ENCODE assay signal across 9 cellular contexts in the genomic region with DNA sequence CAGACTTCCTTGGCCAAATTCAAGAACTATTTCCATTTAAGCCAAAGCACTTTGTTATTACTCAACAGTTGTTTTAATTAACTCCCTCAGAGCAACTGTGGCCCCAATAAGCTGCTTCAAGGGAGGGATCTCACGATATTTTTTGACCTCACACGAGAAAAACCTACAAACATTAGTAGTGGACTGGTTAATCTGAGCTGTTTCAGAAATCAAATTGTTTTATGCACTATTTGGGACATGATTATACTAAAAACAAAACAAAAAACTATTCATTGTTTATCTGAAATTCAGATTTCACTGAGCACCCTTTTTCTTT.
A peak's percentile ranks its signal among the peaks of the same experiment; 100 is the strongest.
DNase-seq lines count a peak whose midpoint lies in the region; ATAC-seq, FAIRE-seq and TF ChIP-seq lines count a peak whose summit lies in the region.
"Had no signal": no experiment of that assay in that cellular context is flagged by ENCODE, and none has a peak within 500 bp of the region (broad histone marks: within the 10 kb centered on the region; RNA-seq: fewer than 3 reads in every experiment).

No MANE protein-coding gene starts in this region.

- H3K4me3 Mint-ChIP-seq in brain, result peak overlapping the region; percentile 86 to 91 (median 90)

- no peaks in the 10 kb centered on the region for H3K9me3 Mint-ChIP-seq in brain

- intact Hi-C loops in left ventricle myocardium inferior (cut with micrococcal nuclease), result no loop called here
- intact Hi-C loops in heart left ventricle (cut with DNase I), result no loop called here

- no peaks in the 10 kb centered on the region for H3K36me3 ChIP-seq in left ventricle myocardium inferior
- H3K36me3 ChIP-seq in heart left ventricle, result no peaks in the 10 kb centered on the region
- H3K36me3 ChIP-seq in mucosa of stomach (ENCODE audit: control insufficient read depth, insufficient read depth, low read length), result no peaks in the 10 kb centered on the region
- H3K36me3 ChIP-seq in urinary bladder (ENCODE audit: insufficient read depth), result no peaks in the 10 kb centered on the region

- H3K27ac Mint-ChIP-seq in brain, result peak overlapping the region in 3 of 5 experiments; percentile 83 to 90 (median 88)

- H3K4me1 ChIP-seq in left ventricle myocardium inferior (peaks cover 8% of the 10 kb centered on the region), heart left ventricle (peaks cover 0 to 15% (median 0%) of the 10 kb centered on the region in 12 donors), mucosa of stomach (ENCODE audit: control insufficient read depth, insufficient read depth, low read length) (no peaks in the 10 kb centered on the region), urinary bladder (ENCODE audit: insufficient read depth) (no peaks in the 10 kb centered on the region)

- no peak for TF ChIP-seq CTCF in left ventricle myocardium inferior (IDR thresholded peaks at IDR 0.05; ENCODE audit: borderline replicate concordance)
- no peak for TF ChIP-seq CTCF in heart left ventricle (IDR thresholded peaks at IDR 0.05)
- TF ChIP-seq CTCF in brain (conservative IDR thresholded peaks at IDR 0.05), result no peak

- H3K27me3 ChIP-seq in left ventricle myocardium inferior (ENCODE audit: low read depth) (peaks cover 12% of the 10 kb centered on the region), heart left ventricle (peaks cover 0 to 4% (median 0%) of the 10 kb centered on the region in 9 donors), mucosa of stomach (ENCODE audit: control insufficient read depth, insufficient read depth, low read length) (no peaks in the 10 kb centered on the region)

- H3K9me3 ChIP-seq in left ventricle myocardium inferior (replicated peaks) (no peaks in the 10 kb centered on the region), heart left ventricle (no peaks in the 10 kb centered on the region), mucosa of stomach (ENCODE audit: control insufficient read depth, low read length) (no peaks in the 10 kb centered on the region)

- H3K27me3 Mint-ChIP-seq in brain, result peaks cover 70% of the 10 kb centered on the region

- H3K4me3 ChIP-seq in left ventricle myocardium inferior (peak overlapping the region; percentile 59), heart left ventricle (peak overlapping the region in 6 of 12 donors; percentile 38 to 62 (median 54)), mucosa of stomach (ENCODE audit: low read length) (no peak overlapping the region), urinary bladder (ENCODE audit: low read depth, low read length) (peak overlapping the region; percentile 13)

- no peak for ATAC-seq in heart left ventricle

- H3K27ac ChIP-seq in left ventricle myocardium inferior (replicated peaks) (no peak overlapping the region), heart left ventricle (peak overlapping the region in 4 of 12 donors; percentile 7 to 83 (median 24)), urinary bladder (ENCODE audit: low read depth) (no peak overlapping the region)

- no peaks in the 10 kb centered on the region for H3K36me3 Mint-ChIP-seq in brain

- H3K4me1 Mint-ChIP-seq in brain, result peaks cover 29% of the 10 kb centered on the region

- no peak for FAIRE-seq in GM12892 (lab: Jason Lieb, UNC)

- H3K9ac ChIP-seq in mucosa of stomach (ENCODE audit: low read length), result peak overlapping the region; percentile 60

- DNase-seq in left ventricle myocardium inferior (no peak), heart left ventricle (no peak), RPMI8226 (no peak), kidney tubule cell (ENCODE audit: low spot score) (no peak), GM12892 (ENCODE audit: insufficient read length) (no peak)
- DNase-seq: NCI-H187 had no signal

- 52 to 65% (median 58%) methylated on average over 2 of the region's 2 CpGs for WGBS in heart left ventricle, 4 donors
- WGBS in urinary bladder, result 20% methylated on average over 2 of the region's 2 CpGs

- no peak for TF ChIP-seq POLR2A in heart left ventricle (IDR thresholded peaks at IDR 0.05)
- TF ChIP-seq POLR2A in GM12892 (IDR thresholded peaks at IDR 0.05; ENCODE audit: low read depth, low read length), result no peak
